In the genomic region with DNA sequence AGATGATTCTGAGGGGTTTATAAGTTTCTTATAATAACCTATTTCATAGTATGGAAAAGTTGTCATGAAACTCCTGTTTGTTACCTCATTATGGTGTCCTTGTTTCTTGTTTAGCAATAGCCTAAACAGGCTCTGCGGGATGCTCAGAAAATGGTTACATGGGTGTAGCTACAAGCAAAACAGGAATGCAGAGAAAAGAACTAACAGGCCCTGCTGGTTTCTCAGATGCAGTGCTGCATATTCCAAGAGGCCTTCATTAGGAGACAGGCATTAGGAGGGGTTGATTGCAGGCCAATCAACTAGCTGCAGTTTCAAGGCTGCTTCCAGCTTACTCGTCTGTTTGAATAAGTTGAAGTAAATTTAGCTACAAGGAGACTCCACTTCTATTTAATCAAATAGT, we compare ENCODE assay signal across 35 cellular contexts. TPM values are rescaled to one million over a fixed set of nuclear protein-coding genes. Genes with fewer than 3 reads are reported as not detected.
DNase-seq lines count a peak whose midpoint lies in the region; ATAC-seq, FAIRE-seq and TF ChIP-seq lines count a peak whose summit lies in the region.
"Had no signal": no experiment of that assay in that cellular context is flagged by ENCODE, and none has a peak within 500 bp of the region (broad histone marks: within the 10 kb centered on the region; RNA-seq: fewer than 3 reads in every experiment).

No MANE protein-coding gene starts in this region.

- no peak overlapping the region for H2BK15ac ChIP-seq in mesenchymal stem cell (ENCODE audit: low read depth, poor library complexity, severe bottlenecking)

- H4K8ac ChIP-seq in mesenchymal stem cell (ENCODE audit: low read length): no peak overlapping the region

- 91% methylated on average over 1 of the region's 2 CpGs for whole genome bisulfite sequencing in mesenchymal stem cell

- peak overlapping the region; percentile 37 to 62 for H3K18ac ChIP-seq in mesenchymal stem cell (ENCODE audit: low read depth in 1 of 2, low read length in 2 of 2)

- intact Hi-C loops in Right ventricle myocardium superior (cut with DNase I): no loop called here

- H3K4me3 ChIP-seq in H7 (ENCODE audit: insufficient read depth, low read depth, low read length): no peak overlapping the region
- no peak overlapping the region for H3K4me3 ChIP-seq in mesenchymal stem cell (ENCODE audit: insufficient read depth in 1 of 2, low read depth in 1 of 2, low read length in 2 of 2)
- no peak overlapping the region for H3K4me3 ChIP-seq in BE2C (ENCODE audit: low read depth, low read length)
- H3K4me3 ChIP-seq: breast epithelium, SK-N-MC had no signal

- H3K27ac ChIP-seq in VCaP (peak overlapping the region; percentile 22), foreskin keratinocyte (no peak overlapping the region), mesenchymal stem cell (ENCODE audit: low read length, poor library complexity, severe bottlenecking) (no peak overlapping the region)
- H3K27ac ChIP-seq: breast epithelium, HL-60, parathyroid adenoma, RWPE1, SK-N-MC had no signal

- H3K79me1 ChIP-seq in mesenchymal stem cell (replicated peaks; ENCODE audit: low read length, poor library complexity, severe bottlenecking): no peaks in the 10 kb centered on the region

- H3K23ac ChIP-seq in mesenchymal stem cell (ENCODE audit: low read length in 2 of 2): no peak overlapping the region

- H2BK120ac ChIP-seq in mesenchymal stem cell (ENCODE audit: low read depth, low read length): no peak overlapping the region

- H4K91ac ChIP-seq in mesenchymal stem cell (ENCODE audit: low read length): no peak overlapping the region

- H3K9me3 ChIP-seq in mesenchymal stem cell (ENCODE audit: control insufficient read depth, low read length) (no peaks in the 10 kb centered on the region), BE2C (no peaks in the 10 kb centered on the region)
- H3K9me3 ChIP-seq: breast epithelium had no signal

- peak overlapping the region in 1 of 2 experiments; percentile 24 for H3K4ac ChIP-seq in mesenchymal stem cell (ENCODE audit: low read depth in 1 of 2, low read length in 2 of 2)

- H3K9ac ChIP-seq in mesenchymal stem cell (ENCODE audit: low read length): no peak overlapping the region
- H3K9ac ChIP-seq: parathyroid adenoma had no signal

- TF ChIP-seq CTCF in VCaP (conservative IDR thresholded peaks at IDR 0.05) (no peak), foreskin keratinocyte (conservative IDR thresholded peaks at IDR 0.05) (no peak), BE2C (IDR thresholded peaks at IDR 0.05; ENCODE audit: low read depth, low read length) (no peak)

- H3K36me3 ChIP-seq in H7 (replicated peaks; ENCODE audit: control insufficient read depth, insufficient read depth, low read length) (no peaks in the 10 kb centered on the region), mesenchymal stem cell (ENCODE audit: control insufficient read depth in 1 of 2, insufficient read depth in 2 of 2, low read depth in 1 of 2, low read length in 2 of 2) (no peaks in the 10 kb centered on the region), BE2C (no peaks in the 10 kb centered on the region)
- H3K36me3 ChIP-seq: breast epithelium had no signal

- H2AK5ac ChIP-seq in mesenchymal stem cell (ENCODE audit: low read length, severe bottlenecking): no peak overlapping the region

- H3K4me1 ChIP-seq in foreskin keratinocyte (no peaks in the 10 kb centered on the region), mesenchymal stem cell (ENCODE audit: control insufficient read depth, insufficient read depth, low read depth, low read length) (no peaks in the 10 kb centered on the region), BE2C (no peaks in the 10 kb centered on the region)
- H3K4me1 ChIP-seq: breast epithelium, parathyroid adenoma had no signal

- DNase-seq in H7: peak; percentile 5
- no peak for DNase-seq in foreskin keratinocyte
- no peak for DNase-seq in mesenchymal stem cell
- DNase-seq in Right ventricle myocardium superior: no peak
- DNase-seq in BE2C: no peak
- DNase-seq in NCI-H1436 (lab: John Stamatoyannopoulos, UW): no peak
- no peak for DNase-seq in RCC 7860 (ENCODE audit: low spot score)
- DNase-seq: activated CD4-positive, alpha-beta T cell treated with anti-CD3 and anti-CD28 coated beads, Interleukin-2, amount 50 U/mL, for 1 hour; activated CD4-positive, CD25-positive, alpha-beta regulatory T cell; activated gamma-delta T cell; activated naive CD8-positive, alpha-beta T cell treated with anti-CD3 and anti-CD28 coated beads for 36 hours; activated T-cell treated with anti-CD3 and anti-CD28 coated beads, Interleukin-2, amount 50 U/mL, for 4 hours; anterior cingulate cortex; DMS79 treated with DMSO at 0.1 percent for 48 hours; foreskin fibroblast; GF-D8; head of caudate nucleus; immature natural killer cell; Kasumi-1; mammary epithelial cell; NCI-H1436 treated with DMSO at 0.1 percent for 48 hours; NCI-H446 treated with DMSO at 0.1 percent for 48 hours; small intestine; stimulated activated naive B cell treated with anti-CD40 and anti-IgM and Interleukin-4, amounts not matched to agents 10 μg/mL and 1 μg/mL and 100 μg/mL, for 72 hours; substantia nigra had no signal

- H2AFZ ChIP-seq in mesenchymal stem cell (ENCODE audit: low read depth, low read length): no peak overlapping the region
- H2AFZ ChIP-seq: parathyroid adenoma had no signal

- peak; percentile 38 for ATAC-seq in foreskin keratinocyte
- no peak for ATAC-seq in Right ventricle myocardium superior (ENCODE audit: poor library complexity)
- ATAC-seq: activated T-cell treated with anti-CD3 and anti-CD28 coated beads, Interleukin-2, amount 50 U/mL, for 4 hours; HepG2; stimulated activated naive B cell treated with anti-CD40 and anti-IgM and Interleukin-4, amounts not matched to agents 10 μg/mL and 1 μg/mL and 100 μg/mL, for 72 hours had no signal

- H3K4me2 ChIP-seq in mesenchymal stem cell (ENCODE audit: low read length, poor library complexity, severe bottlenecking): no peak overlapping the region

- H2BK12ac ChIP-seq in mesenchymal stem cell (ENCODE audit: low read length in 2 of 2): no peak overlapping the region

- no peak for FAIRE-seq in RCC 7860 (lab: Jason Lieb, UNC)
- FAIRE-seq: A204.1, colon, HepG2, small intestine had no signal

- H2BK5ac ChIP-seq in mesenchymal stem cell (ENCODE audit: low read depth, low read length, poor library complexity, severe bottlenecking): no peak overlapping the region

- H3K14ac ChIP-seq in mesenchymal stem cell (ENCODE audit: low read length in 2 of 2): no peak overlapping the region

- H3K27me3 ChIP-seq in H7 (ENCODE audit: control insufficient read depth, insufficient read depth, low read length) (no peaks in the 10 kb centered on the region), foreskin keratinocyte (no peaks in the 10 kb centered on the region), mesenchymal stem cell (ENCODE audit: control insufficient read depth in 1 of 2, insufficient read depth in 1 of 2, low read length in 2 of 2) (no peaks in the 10 kb centered on the region), BE2C (peaks cover 11% of the 10 kb centered on the region)
- H3K27me3 ChIP-seq: breast epithelium had no signal

RNA-seq across cellular contexts. Expression of gene HPGD, which starts 37.6 kb away (rescaled TPM):
- 6.2 and 13.9 TPM in 2 replicates for total RNA-seq in H7 (2014; rRNA removed; shearing (Covaris generic))
- 0.21 and 0.41 TPM in 2 replicates for total RNA-seq in foreskin keratinocyte
- 0.16 and 0.18 TPM in 2 replicates for polyA plus RNA-seq in foreskin keratinocyte
- polyA plus RNA-seq in mesenchymal stem cell (2013, experiment 1 of 2): 2.2 TPM
- 2.2 TPM for polyA plus RNA-seq in mesenchymal stem cell (2013, experiment 2 of 2)
- total RNA-seq in Right ventricle myocardium superior: 1.3 TPM
- polyA plus RNA-seq in BE2C (2012; ENCODE audit: insufficient read depth, insufficient read length, low read depth): not detected
- total RNA-seq: neural crest cell had no signal
